Comparison of ENCODE assay signal across 8 cellular contexts in the genomic region with DNA sequence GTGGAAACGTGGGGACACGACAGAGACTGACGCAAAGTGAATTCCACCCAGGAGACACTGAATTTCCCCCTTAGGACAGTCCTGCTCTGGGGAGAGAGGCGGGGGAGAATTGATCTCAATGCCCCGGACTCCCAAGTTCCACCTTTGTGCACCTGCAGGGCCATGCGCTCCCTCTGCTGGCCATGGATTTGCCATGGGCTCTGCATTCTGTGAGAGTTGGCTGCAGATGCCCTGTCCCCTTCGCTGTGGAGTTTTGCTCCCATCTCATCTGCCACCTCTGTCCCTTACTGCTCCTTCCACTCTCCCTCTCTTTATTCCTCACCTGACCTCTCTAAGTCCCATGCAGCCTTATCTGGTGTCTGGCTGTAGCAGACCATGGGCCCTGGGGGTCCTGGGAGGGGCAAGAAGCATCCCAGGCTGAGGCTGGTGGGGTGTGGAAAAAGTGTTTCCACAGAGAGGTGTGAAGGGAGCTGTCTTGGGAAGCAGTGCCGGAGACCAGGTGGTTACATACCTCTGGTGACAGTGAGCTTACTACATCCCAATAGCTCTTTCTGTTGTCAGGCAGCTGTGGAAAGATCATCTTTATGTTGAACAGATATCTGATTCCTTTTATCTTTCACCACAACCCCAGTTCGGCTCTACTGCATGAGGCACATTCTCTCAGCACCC. TPM values are rescaled to one million over a fixed set of nuclear protein-coding genes. Genes with fewer than 3 reads are reported as not detected.
DNase-seq lines count a peak whose midpoint lies in the region; ATAC-seq and TF ChIP-seq lines count a peak whose summit lies in the region.

No MANE protein-coding gene starts in this region.

- no peak for DNase-seq in AG04450 (ENCODE audit: low read depth, low spot score)
- DNase-seq in GM23338 (ENCODE audit: low spot score): peak; percentile 86
- DNase-seq in glomerular visceral epithelial cell (ENCODE audit: extremely low spot score): peak; percentile 24
- peak; percentile 65 for DNase-seq in upper lobe of right lung
- DNase-seq in DMS79 (lab: John Stamatoyannopoulos, UW): no peak
- no peak for DNase-seq in medulla oblongata (ENCODE audit: extremely low spot score)

- H3K9me2 ChIP-seq in GM23338 (ENCODE audit: insufficient read depth): no peaks in the 10 kb centered on the region

- H3K9me3 ChIP-seq in AG04450 (ENCODE audit: control insufficient read depth, insufficient read depth, low read length): no peaks in the 10 kb centered on the region
- H3K9me3 ChIP-seq in upper lobe of right lung: no peaks in the 10 kb centered on the region

- peaks cover 7% of the 10 kb centered on the region for H3K27me3 Mint-ChIP-seq in GM23338 (ENCODE audit: insufficient read depth, low read depth, poor library complexity)

- no peak overlapping the region for H3K27ac ChIP-seq in AG04450 (ENCODE audit: low read depth, low read length)
- no peak overlapping the region for H3K27ac ChIP-seq in GM23338 (ENCODE audit: low read depth)
- no peak overlapping the region for H3K27ac ChIP-seq in upper lobe of right lung

- ATAC-seq in GM23338 (peak; percentile 81), SK-N-SH treated with all-trans-retinoic acid at 6 μM for 48 hours (peak; percentile 74), upper lobe of right lung (peak; percentile 29), HG02981 (IDR thresholded peaks at IDR 0.05; ENCODE audit: unreplicated experiment) (no peak)

- peak overlapping the region; percentile 64 for H2AFZ ChIP-seq in GM23338

- peaks cover 8% of the 10 kb centered on the region for H3K4me1 Mint-ChIP-seq in GM23338

- H3F3A ChIP-seq in GM23338 (replicated peaks; ENCODE audit: low read depth): no peaks in the 10 kb centered on the region

- H3K36me3 ChIP-seq in GM23338 (ENCODE audit: insufficient read depth): no peaks in the 10 kb centered on the region
- no peaks in the 10 kb centered on the region for H3K36me3 ChIP-seq in upper lobe of right lung

- no peak overlapping the region for H3K4me2 ChIP-seq in GM23338

- POLR2A ChIA-PET in AG04450 (lab: Yijun Ruan, JAX): no interaction called here

- H3K9me3 Mint-ChIP-seq in GM23338: no peaks in the 10 kb centered on the region

- no peaks in the 10 kb centered on the region for H4K20me1 ChIP-seq in GM23338 (replicated peaks; ENCODE audit: insufficient read depth)

- H3K4me3 ChIP-seq in AG04450 (ENCODE audit: low read depth, low read length) (no peak overlapping the region), GM23338 (no peak overlapping the region), upper lobe of right lung (no peak overlapping the region)

- H3K27me3 ChIP-seq in AG04450 (ENCODE audit: control insufficient read depth, insufficient read depth, low read length) (peaks cover 30% of the 10 kb centered on the region), GM23338 (ENCODE audit: insufficient read depth) (no peaks in the 10 kb centered on the region), upper lobe of right lung (no peaks in the 10 kb centered on the region)

- H3K4me1 ChIP-seq in GM23338 (ENCODE audit: insufficient read depth): no peaks in the 10 kb centered on the region
- H3K4me1 ChIP-seq in upper lobe of right lung: no peaks in the 10 kb centered on the region

- no peaks in the 10 kb centered on the region for H3K36me3 Mint-ChIP-seq in GM23338 (ENCODE audit: low read depth)

- CTCF ChIA-PET in AG04450 (lab: Charles Lee): interaction anchor here (0.6 to 2.4 kb wide), 7 partner anchors 10 to 1415 kb away, joined by 3 to 12 read pairs (median 6); no protein-coding TSS in a partner anchor

- no peaks in the 10 kb centered on the region for H3K79me2 ChIP-seq in GM23338 (replicated peaks; ENCODE audit: insufficient read depth)

- intact Hi-C loops in upper lobe of right lung (cut with DNase I): loop anchor here (10.0 kb wide), 1 partner anchor 173 kb away; no protein-coding TSS in a partner anchor

- TF ChIP-seq CTCF in AG04450 (IDR thresholded peaks at IDR 0.05; ENCODE audit: low read depth, low read length) (peak; percentile 56), GM23338 (conservative IDR thresholded peaks at IDR 0.05; ENCODE audit: low read depth in 2 of 2) (peak; percentile 67 to 91), upper lobe of right lung (IDR thresholded peaks at IDR 0.05) (peak; percentile 39)

- no peak overlapping the region for H3K27ac Mint-ChIP-seq in GM23338

- no peak overlapping the region for H3K4me3 Mint-ChIP-seq in GM23338

TF ChIP-seq in GM23338, 12 proteins besides CTCF, POLR2A, EP300 and RAD21 (continues in another document):
- no peak for TF ChIP-seq CREB1 (CRISPR knock-in tag; IDR thresholded peaks at IDR 0.05; ENCODE audit: low read depth)

TF ChIP-seq in SK-N-SH treated with all-trans-retinoic acid at 6 μM for 48 hours, 23 proteins besides CTCF, POLR2A, EP300 and RAD21:
- no peak for TF ChIP-seq RARB (CRISPR knock-in tag; IDR thresholded peaks at IDR 0.05)
- TF ChIP-seq, protein P1, sequence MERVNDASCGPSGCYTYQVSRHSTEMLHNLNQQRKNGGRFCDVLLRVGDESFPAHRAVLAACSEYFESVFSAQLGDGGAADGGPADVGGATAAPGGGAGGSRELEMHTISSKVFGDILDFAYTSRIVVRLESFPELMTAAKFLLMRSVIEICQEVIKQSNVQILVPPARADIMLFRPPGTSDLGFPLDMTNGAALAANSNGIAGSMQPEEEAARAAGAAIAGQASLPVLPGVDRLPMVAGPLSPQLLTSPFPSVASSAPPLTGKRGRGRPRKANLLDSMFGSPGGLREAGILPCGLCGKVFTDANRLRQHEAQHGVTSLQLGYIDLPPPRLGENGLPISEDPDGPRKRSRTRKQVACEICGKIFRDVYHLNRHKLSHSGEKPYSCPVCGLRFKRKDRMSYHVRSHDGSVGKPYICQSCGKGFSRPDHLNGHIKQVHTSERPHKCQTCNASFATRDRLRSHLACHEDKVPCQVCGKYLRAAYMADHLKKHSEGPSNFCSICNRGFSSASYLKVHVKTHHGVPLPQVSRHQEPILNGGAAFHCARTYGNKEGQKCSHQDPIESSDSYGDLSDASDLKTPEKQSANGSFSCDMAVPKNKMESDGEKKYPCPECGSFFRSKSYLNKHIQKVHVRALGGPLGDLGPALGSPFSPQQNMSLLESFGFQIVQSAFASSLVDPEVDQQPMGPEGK (CRISPR knock-in tag; IDR thresholded peaks at IDR 0.05; ENCODE audit: borderline replicate concordance): no peak
- TF ChIP-seq ZNF8 (CRISPR knock-in tag; IDR thresholded peaks at IDR 0.05): no peak
- no peak for TF ChIP-seq ZNF565 (CRISPR knock-in tag; conservative IDR thresholded peaks at IDR 0.05; ENCODE audit: low read depth)
- TF ChIP-seq GLIS3 (CRISPR knock-in tag; IDR thresholded peaks at IDR 0.05): no peak
- no peak for TF ChIP-seq PPARA (CRISPR knock-in tag; IDR thresholded peaks at IDR 0.05; ENCODE audit: borderline replicate concordance)
- no peak for TF ChIP-seq ZFP3 (CRISPR knock-in tag; IDR thresholded peaks at IDR 0.05)
- TF ChIP-seq, protein P2, sequence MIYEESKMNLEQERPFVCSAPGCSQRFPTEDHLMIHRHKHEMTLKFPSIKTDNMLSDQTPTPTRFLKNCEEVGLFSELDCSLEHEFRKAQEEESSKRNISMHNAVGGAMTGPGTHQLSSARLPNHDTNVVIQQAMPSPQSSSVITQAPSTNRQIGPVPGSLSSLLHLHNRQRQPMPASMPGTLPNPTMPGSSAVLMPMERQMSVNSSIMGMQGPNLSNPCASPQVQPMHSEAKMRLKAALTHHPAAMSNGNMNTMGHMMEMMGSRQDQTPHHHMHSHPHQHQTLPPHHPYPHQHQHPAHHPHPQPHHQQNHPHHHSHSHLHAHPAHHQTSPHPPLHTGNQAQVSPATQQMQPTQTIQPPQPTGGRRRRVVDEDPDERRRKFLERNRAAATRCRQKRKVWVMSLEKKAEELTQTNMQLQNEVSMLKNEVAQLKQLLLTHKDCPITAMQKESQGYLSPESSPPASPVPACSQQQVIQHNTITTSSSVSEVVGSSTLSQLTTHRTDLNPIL (CRISPR knock-in tag; IDR thresholded peaks at IDR 0.05; ENCODE audit: low read depth): no peak
- no peak for TF ChIP-seq ZFP30 (CRISPR knock-in tag; IDR thresholded peaks at IDR 0.05)

RNA-seq across cellular contexts. Expression of a gene that starts 14.3 kb away (rescaled TPM):
- polyA plus RNA-seq in AG04450 (2011; rRNA removed) (not detected in 2 replicates), GM23338 (2016; fragmentation: Nextera tagmentation; extraction: Ambion mirVana) (0.64 and 2.2 TPM in 2 replicates)
- polyA minus RNA-seq in AG04450 (2011; rRNA and poly(A)+ RNA removed): not detected in 2 replicates
- total RNA-seq in GM23338 (2014; rRNA removed; shearing (Covaris generic)): not detected in 2 replicates
- not detected for total RNA-seq in upper lobe of right lung

Comparison
In these comparisons a context has a peak if more than half of its experiments do, and no peak if none do; other contexts are left out.
1. DNase-seq: peak in GM23338 (single experiment), glomerular visceral epithelial cell (single experiment) and upper lobe of right lung (single experiment); none in AG04450 (single experiment), DMS79 (single experiment) and medulla oblongata (single experiment).
2. Peak in every context shown above with its lines, with median percentiles within 50 percentile points of each other: CTCF ChIP-seq.